ENCODE assay signal across 16 cellular contexts in the genomic region with DNA sequence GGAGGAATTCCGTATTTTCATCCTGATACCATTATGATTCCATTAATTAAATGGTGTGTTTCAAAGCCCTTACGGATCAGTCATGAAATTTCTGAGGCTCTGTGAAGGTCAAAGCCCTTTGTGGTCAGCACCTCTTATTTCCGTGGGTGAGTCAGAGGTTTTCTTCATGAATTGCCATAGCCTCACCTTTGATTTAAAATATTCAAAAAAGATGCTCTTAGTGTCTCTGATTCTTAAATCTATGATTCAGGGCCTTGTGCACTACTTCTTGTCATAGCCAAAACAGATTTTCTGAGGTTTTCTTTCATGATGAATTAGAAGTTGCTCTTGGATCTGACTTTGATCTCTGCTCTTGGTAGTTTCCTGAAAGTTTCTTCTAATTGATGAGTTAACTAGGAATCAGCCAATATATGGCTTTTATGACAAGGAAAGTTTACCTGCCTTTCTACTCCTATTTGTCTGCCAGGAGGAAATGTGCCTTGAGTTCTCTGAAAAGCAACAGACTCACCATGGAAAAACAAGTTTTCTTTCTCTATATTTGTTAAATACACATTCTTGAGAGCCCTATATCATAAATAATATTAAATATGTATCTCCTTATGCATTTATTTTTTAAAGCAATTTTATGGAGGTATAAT.
DNase-seq lines count a peak whose midpoint lies in the region; ATAC-seq, FAIRE-seq and TF ChIP-seq lines count a peak whose summit lies in the region.
"Had no signal": no experiment of that assay in that cellular context is flagged by ENCODE, and none has a peak within 500 bp of the region (broad histone marks: within the 10 kb centered on the region; RNA-seq: fewer than 3 reads in every experiment).

No MANE protein-coding gene starts in this region.

- no peaks in the 10 kb centered on the region for H3K9me3 ChIP-seq in endothelial cell of umbilical vein (replicated peaks; ENCODE audit: control insufficient read depth, insufficient read depth, low read length)
- H3K9me3 ChIP-seq: colonic mucosa had no signal

- H3K27ac Mint-ChIP-seq in osteocyte (ENCODE audit: unreplicated experiment) (peak overlapping the region; percentile 64), T-cell (no peak overlapping the region)
- H3K27ac Mint-ChIP-seq: neural progenitor cell had no signal

- dilution Hi-C loops in endothelial cell of umbilical vein (cut with MboI; ENCODE audit: extremely low pct_ligation_motif_present, low sequenced_read_pairs): no loop called here

- H3K36me3 ChIP-seq in endothelial cell of umbilical vein (ENCODE audit: control insufficient read depth in 2 of 2, extremely low read depth in 1 of 2, insufficient read depth in 2 of 2, low read length in 2 of 2): no peaks in the 10 kb centered on the region
- H3K36me3 ChIP-seq: colonic mucosa, gastroesophageal sphincter, neural progenitor cell had no signal

- TF ChIP-seq POLR2A in endothelial cell of umbilical vein (IDR thresholded peaks at IDR 0.05; ENCODE audit: low read depth, low read length): no peak

- intact Hi-C loops in endothelial cell of umbilical vein (cut with micrococcal nuclease): no loop called here

- no peak for TF ChIP-seq CTCF in endothelial cell of umbilical vein (IDR thresholded peaks at IDR 0.05; ENCODE audit: extremely low read depth in 1 of 2, insufficient read depth in 1 of 2, low read depth in 1 of 2, low read length in 2 of 2)
- TF ChIP-seq CTCF in osteocyte (IDR thresholded peaks at IDR 0.05): no peak

- H3K27me3 ChIP-seq in endothelial cell of umbilical vein (ENCODE audit: control insufficient read depth in 2 of 2, insufficient read depth in 2 of 2, low read length in 2 of 2): no peaks in the 10 kb centered on the region
- H3K27me3 ChIP-seq: colonic mucosa, gastroesophageal sphincter, neural progenitor cell had no signal

- ATAC-seq in T-cell (replicated peaks in 1 of 4): no peak
- ATAC-seq: gastroesophageal sphincter, left cardiac atrium had no signal

- POLR2A ChIA-PET in endothelial cell of umbilical vein (lab: Charles Lee): no interaction called here
- POLR2A ChIA-PET in T-cell (lab: Charles Lee): no interaction called here

- H3K27ac ChIP-seq in endothelial cell of umbilical vein (ENCODE audit: insufficient read depth, low read depth, low read length): peak overlapping the region; percentile 48
- H3K27ac ChIP-seq: colonic mucosa, gastroesophageal sphincter, neural progenitor cell had no signal

- H4K20me1 ChIP-seq in endothelial cell of umbilical vein (replicated peaks; ENCODE audit: control insufficient read depth, extremely low read depth, insufficient read depth, low read length): no peaks in the 10 kb centered on the region

- H3K79me2 ChIP-seq in endothelial cell of umbilical vein (ENCODE audit: control insufficient read depth, insufficient read depth, low read length): no peaks in the 10 kb centered on the region

- CTCF ChIA-PET in endothelial cell of umbilical vein (lab: Charles Lee) (interaction anchor here (0.9 to 1.5 kb wide), 2 partner anchors 10 to 14 kb away, joined by 3 to 5 read pairs; no protein-coding TSS in a partner anchor), T-cell (lab: Charles Lee) (no interaction called here)

- H3K4me3 ChIP-seq in endothelial cell of umbilical vein (replicated peaks in 1 of 3; ENCODE audit: insufficient read depth in 1 of 3, low read depth in 1 of 3, low read length in 3 of 3): no peak overlapping the region
- H3K4me3 ChIP-seq: colonic mucosa, gastroesophageal sphincter, neural progenitor cell had no signal

- no peak overlapping the region for H3K9ac ChIP-seq in endothelial cell of umbilical vein (replicated peaks; ENCODE audit: extremely low read depth, insufficient read depth, low read length)
- H3K9ac ChIP-seq: neural progenitor cell had no signal

- H3K9me1 ChIP-seq in endothelial cell of umbilical vein (replicated peaks; ENCODE audit: control insufficient read depth, extremely low read depth, insufficient read depth, low read length): no peaks in the 10 kb centered on the region

- peaks cover 20% of the 10 kb centered on the region for H3K9me3 Mint-ChIP-seq in osteocyte (ENCODE audit: unreplicated experiment)
- H3K9me3 Mint-ChIP-seq in T-cell: peaks cover 7 to 19% (median 11%) of the 10 kb centered on the region in 3 donors

- H3K4me3 Mint-ChIP-seq in osteocyte (ENCODE audit: unreplicated experiment) (no peak overlapping the region), T-cell (no peak overlapping the region)
- H3K4me3 Mint-ChIP-seq: neural progenitor cell had no signal

- H3K4me1 Mint-ChIP-seq in osteocyte (ENCODE audit: unreplicated experiment) (peaks cover 23% of the 10 kb centered on the region), T-cell (no peaks in the 10 kb centered on the region)

- peak overlapping the region; percentile 32 for H3K4me2 ChIP-seq in endothelial cell of umbilical vein (ENCODE audit: insufficient read depth, low read length)
- H3K4me2 ChIP-seq: neural progenitor cell had no signal

- no TSS peak for BruUV-seq in endothelial cell of umbilical vein (replicated peaks; lab: Mats Ljungman, UMichigan)

- H3K27me3 Mint-ChIP-seq in osteocyte (ENCODE audit: unreplicated experiment) (no peaks in the 10 kb centered on the region), T-cell (peaks cover 4 to 6% of the 10 kb centered on the region in 2 donors)

- peaks cover 17% of the 10 kb centered on the region for H3K4me1 ChIP-seq in endothelial cell of umbilical vein (ENCODE audit: control insufficient read depth, extremely low read depth, insufficient read depth, low read length)
- H3K4me1 ChIP-seq: colonic mucosa had no signal

- peak overlapping the region; percentile 22 for H2AFZ ChIP-seq in endothelial cell of umbilical vein (ENCODE audit: low read depth, low read length)
- H2AFZ ChIP-seq: neural progenitor cell had no signal

- FAIRE-seq in RCC 7860 (lab: Jason Lieb, UNC): no peak
- FAIRE-seq in endothelial cell of umbilical vein (lab: Jason Lieb, UNC): no peak

- H3K36me3 Mint-ChIP-seq in osteocyte (ENCODE audit: unreplicated experiment): no peaks in the 10 kb centered on the region
- H3K36me3 Mint-ChIP-seq in T-cell: no peaks in the 10 kb centered on the region
- H3K36me3 Mint-ChIP-seq: neural progenitor cell had no signal

- DNase-seq in H4 (ENCODE audit: low spot score): peak; percentile 17
- DNase-seq in RCC 7860 (ENCODE audit: low spot score): peak; percentile 65
- no peak for DNase-seq in endothelial cell of umbilical vein (ENCODE audit: low read depth, low spot score)
- DNase-seq in osteocyte (ENCODE audit: extremely low spot score, unreplicated experiment): no peak
- no peak for DNase-seq in inferior parietal cortex (ENCODE audit: extremely low spot score)
- DNase-seq in G401 (ENCODE audit: low spot score): no peak
- no peak for DNase-seq in T-cell
- DNase-seq: activated naive CD4-positive, alpha-beta T cell treated with anti-CD3 and anti-CD28 coated beads, Interleukin-2, amount 50 U/mL, for 16 hours; COR-L47; left cardiac atrium; NCI-H1417; NCI-H510A; stimulated activated CD4-positive, alpha-beta T cell treated with anti-CD3 and anti-CD28 coated beads, Interleukin-12 subunit alpha, Interleukin-12 subunit beta, amount 100 ng/mL, for 4 hours had no signal

- in situ Hi-C loops in G401 (cut with HindIII; ENCODE audit: low sequenced_read_pairs): no loop called here

TF ChIP-seq in endothelial cell of umbilical vein, 7 proteins besides CTCF, POLR2A, EP300 and RAD21:
- no peak for TF ChIP-seq GATA2 (IDR thresholded peaks at IDR 0.05; ENCODE audit: insufficient read depth, insufficient read length, low read depth, low read length)
- TF ChIP-seq POLR2AphosphoS5 (IDR thresholded peaks at IDR 0.05; ENCODE audit: insufficient read depth, low read depth, low read length): no peak
- TF ChIP-seq, protein P1, sequence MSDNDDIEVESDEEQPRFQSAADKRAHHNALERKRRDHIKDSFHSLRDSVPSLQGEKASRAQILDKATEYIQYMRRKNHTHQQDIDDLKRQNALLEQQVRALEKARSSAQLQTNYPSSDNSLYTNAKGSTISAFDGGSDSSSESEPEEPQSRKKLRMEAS (IDR thresholded peaks at IDR 0.05; ENCODE audit: insufficient read depth, insufficient read length): no peak

Comparison
In these comparisons a context has a peak if more than half of its experiments do, and no peak if none do; other contexts are left out.
1. DNase-seq: peak in H4 (single experiment) and RCC 7860 (single experiment); none in endothelial cell of umbilical vein (single experiment), osteocyte (single experiment), inferior parietal cortex (single experiment), G401 (single experiment) and T-cell (0 of 34).